In genomic region chr10:131638049-131638448, GRCh38 we compare ENCODE assay signal across 23 cellular contexts.
"Had no signal": no experiment of that assay in that cellular context is flagged by ENCODE, and none has a peak within 500 bp of the region (broad histone marks: within the 10 kb centered on the region; RNA-seq: fewer than 3 reads in every experiment).

No MANE protein-coding gene starts in this region.

- H3K9me3 Mint-ChIP-seq: natural killer cell had no signal

- H3K9me3 ChIP-seq: pancreas, prostate gland, uterus had no signal

- H3K4me1 ChIP-seq: left lung, lower lobe of right lung, pancreas, prostate gland, tibial nerve, uterus had no signal

- H3K4me3 ChIP-seq: hepatocyte, left lung, lower lobe of right lung, pancreas, prostate gland, skin epidermis, tibial nerve, uterus had no signal

- H3K4me3 Mint-ChIP-seq: mesothelial cell of epicardium; naive B cell; natural killer cell; stimulated activated effector memory CD8-positive, alpha-beta T cell treated with anti-CD3 and anti-CD28 coated beads, Interleukin-12 subunit alpha, Interleukin-12 subunit beta, amount 100 ng/mL, for 72 hours; stimulated activated naive CD8-positive, alpha-beta T cell treated with anti-CD3 and anti-CD28 coated beads, Interleukin-15, Interleukin-2, amounts not matched to agents 100 ng/mL and 50 ng/mL, for 24 hours; type B pancreatic cell had no signal

- H3K27ac ChIP-seq: hepatocyte, left lung, lower lobe of right lung, pancreas, prostate gland, skin epidermis, tibial nerve, uterus had no signal

- H3K36me3 ChIP-seq: left lung, lower lobe of right lung, pancreas, prostate gland, tibial nerve, uterus had no signal

- ATAC-seq: left cardiac atrium; left lung; lower lobe of right lung; natural killer cell; pancreas; right cardiac atrium; sciatic nerve; stimulated activated effector memory CD8-positive, alpha-beta T cell treated with anti-CD3 and anti-CD28 coated beads, Interleukin-12 subunit alpha, Interleukin-12 subunit beta, amount 100 ng/mL, for 72 hours had no signal

- H3K36me3 Mint-ChIP-seq: mesothelial cell of epicardium; naive B cell; natural killer cell; stimulated activated effector memory CD8-positive, alpha-beta T cell treated with anti-CD3 and anti-CD28 coated beads, Interleukin-12 subunit alpha, Interleukin-12 subunit beta, amount 100 ng/mL, for 72 hours; type B pancreatic cell had no signal

- DNase-seq: kidney glomerular epithelial cell; left cardiac atrium; left lung; lower lobe of right lung; mammary epithelial cell; mesenchymal stem cell; naive B cell; natural killer cell; pancreas; retina; right cardiac atrium; stimulated activated CD4-positive, alpha-beta T cell treated with anti-CD3 and anti-CD28 coated beads, Interleukin-4, amount 100 ng/mL, for 24 hours; stimulated activated naive CD4-positive, alpha-beta T cell; uterus had no signal

- H3K4me1 Mint-ChIP-seq: mesothelial cell of epicardium; naive B cell; natural killer cell; stimulated activated effector memory CD8-positive, alpha-beta T cell treated with anti-CD3 and anti-CD28 coated beads, Interleukin-12 subunit alpha, Interleukin-12 subunit beta, amount 100 ng/mL, for 72 hours had no signal

- H3K27ac Mint-ChIP-seq: mesothelial cell of epicardium; natural killer cell; stimulated activated effector memory CD8-positive, alpha-beta T cell treated with anti-CD3 and anti-CD28 coated beads, Interleukin-12 subunit alpha, Interleukin-12 subunit beta, amount 100 ng/mL, for 72 hours; stimulated activated naive CD8-positive, alpha-beta T cell treated with anti-CD3 and anti-CD28 coated beads, Interleukin-15, Interleukin-2, amounts not matched to agents 100 ng/mL and 50 ng/mL, for 24 hours; type B pancreatic cell had no signal

- H3K27me3 ChIP-seq: hepatocyte, tibial nerve, uterus had no signal
